ENCODE assay signal across 16 cellular contexts in the genomic region with DNA sequence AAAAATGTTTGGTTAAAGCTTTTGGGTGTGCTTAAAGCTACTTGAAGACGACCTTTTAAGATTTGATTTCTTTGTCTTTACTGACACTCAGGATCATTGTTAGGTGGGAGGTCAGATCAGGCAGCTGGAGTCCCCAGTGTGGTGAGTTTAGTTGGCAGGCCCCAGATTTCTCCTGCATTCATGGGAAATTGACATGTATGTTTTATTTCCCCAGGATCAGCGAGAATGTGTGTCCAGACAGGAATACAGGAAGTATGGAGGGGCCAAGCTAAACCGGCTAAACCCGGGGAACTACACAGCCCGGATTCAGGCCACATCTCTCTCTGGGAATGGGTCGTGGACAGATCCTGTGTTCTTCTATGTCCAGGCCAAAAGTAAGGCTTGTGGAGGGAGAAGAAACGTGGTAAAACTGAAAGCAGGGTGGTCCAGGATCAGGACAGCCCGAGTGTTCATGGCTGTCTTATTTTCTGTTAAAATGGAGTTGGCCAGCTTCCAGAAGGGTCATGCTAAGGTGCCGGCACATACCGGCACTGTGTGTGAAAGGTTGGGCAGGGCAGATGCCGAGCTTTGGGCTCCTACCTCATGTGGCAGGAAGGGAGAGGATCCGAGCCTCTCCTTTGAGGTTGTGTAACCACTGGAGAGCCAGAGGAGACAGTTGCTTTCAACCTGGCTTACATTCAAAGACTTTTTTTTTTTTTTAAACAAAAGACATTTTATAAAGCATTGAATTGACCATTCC.
DNase-seq lines count a peak whose midpoint lies in the region; FAIRE-seq and TF ChIP-seq lines count a peak whose summit lies in the region.
"Had no signal": no experiment of that assay in that cellular context is flagged by ENCODE, and none has a peak within 500 bp of the region (broad histone marks: within the 10 kb centered on the region; RNA-seq: fewer than 3 reads in every experiment).

No MANE protein-coding gene starts in this region.

- FAIRE-seq in bronchial epithelial cell (lab: Jason Lieb, UNC): peak; percentile 47
- no peak for FAIRE-seq in RCC 7860 (lab: Jason Lieb, UNC)

- TF ChIP-seq EP300 in tibial nerve (IDR thresholded peaks at IDR 0.05): no peak

- 54 to 60% methylated on average over 12 of the region's 12 CpGs for whole genome bisulfite sequencing in tibial nerve, 2 donors

- peak overlapping the region in 3 of 4 donors; percentile 52 to 66 (median 60) for H3K27ac ChIP-seq in tibial nerve

- H3K4me3 ChIP-seq in bronchial epithelial cell (ENCODE audit: low read depth, low read length) (no peak overlapping the region), fibroblast of pulmonary artery (replicated peaks; ENCODE audit: low read depth, low read length) (no peak overlapping the region), tibial nerve (no peak overlapping the region)
- H3K4me3 ChIP-seq: HAP-1, lung, transverse colon had no signal

- DNase-seq in bronchial epithelial cell (ENCODE audit: low read depth): no peak
- DNase-seq in fibroblast of pulmonary artery (ENCODE audit: low read depth): peak; percentile 23
- DNase-seq in nephron progenitor cell: no peak
- peak in 1 of 2 donors; percentile 27 for DNase-seq in tibial nerve (ENCODE audit: low spot score in 2 of 2)
- no peak for DNase-seq in HEK293T (ENCODE audit: extremely low spot score)
- DNase-seq in NCI-H1436 (lab: John Stamatoyannopoulos, UW): no peak
- DNase-seq in RCC 7860 (ENCODE audit: low spot score): no peak
- DNase-seq in type B pancreatic cell (ENCODE audit: extremely low spot score, unreplicated experiment): no peak
- DNase-seq: BE2C; NCI-H1694; stimulated activated CD4-positive, alpha-beta T cell treated with anti-CD3 and anti-CD28 coated beads, Interleukin-4, amount 100 ng/mL, for 24 hours; stimulated activated CD8-positive, alpha-beta memory T cell treated with anti-CD3 and anti-CD28 coated beads, Interleukin-4, amount 100 ng/mL, for 48 hours; transverse colon had no signal

- H3K9me3 ChIP-seq in tibial nerve: no peaks in the 10 kb centered on the region
- H3K9me3 ChIP-seq: BE2C, HAP-1, transverse colon had no signal

- H3K36me3 Mint-ChIP-seq in nephron progenitor cell (ENCODE audit: low read depth) (peaks cover 75% of the 10 kb centered on the region), type B pancreatic cell (peaks cover 32% of the 10 kb centered on the region)

- peaks cover 0 to 58% (median 10%) of the 10 kb centered on the region in 4 donors for H3K4me1 ChIP-seq in tibial nerve

- TF ChIP-seq CTCF in bronchial epithelial cell (IDR thresholded peaks at IDR 0.05; ENCODE audit: insufficient read depth, low read length, severe bottlenecking) (no peak), fibroblast of pulmonary artery (IDR thresholded peaks at IDR 0.05; ENCODE audit: low read length, missing control alignments) (no peak), nephron progenitor cell (IDR thresholded peaks at IDR 0.05) (no peak), tibial nerve (IDR thresholded peaks at IDR 0.05) (no peak), type B pancreatic cell (conservative IDR thresholded peaks at IDR 0.05) (no peak)

- H3K27me3 Mint-ChIP-seq in nephron progenitor cell (ENCODE audit: low read depth, poor library complexity): no peaks in the 10 kb centered on the region
- no peaks in the 10 kb centered on the region for H3K27me3 Mint-ChIP-seq in type B pancreatic cell
- H3K27me3 Mint-ChIP-seq: brain had no signal

- CTCF ChIA-PET in HEK293T (lab: Yijun Ruan, JAX): interaction anchor here (0.7 kb wide), 1 partner anchor 277 kb away, joined by 3 read pairs; no protein-coding TSS in a partner anchor

- H3K36me3 ChIP-seq in bronchial epithelial cell (ENCODE audit: control insufficient read depth, insufficient read depth, low read length) (peaks cover 31% of the 10 kb centered on the region), tibial nerve (peaks cover 0 to 55% (median 6%) of the 10 kb centered on the region in 3 donors)

- H3K4me3 Mint-ChIP-seq in nephron progenitor cell: no peak overlapping the region
- no peak overlapping the region for H3K4me3 Mint-ChIP-seq in type B pancreatic cell
- H3K4me3 Mint-ChIP-seq: brain had no signal

- H3K4me1 Mint-ChIP-seq in nephron progenitor cell (peaks cover 54% of the 10 kb centered on the region), type B pancreatic cell (ENCODE audit: unreplicated experiment) (peaks cover 26% of the 10 kb centered on the region)

- TF ChIP-seq POLR2A in tibial nerve (IDR thresholded peaks at IDR 0.05): no peak

- H3K27ac Mint-ChIP-seq in nephron progenitor cell: peak overlapping the region; percentile 34
- no peak overlapping the region for H3K27ac Mint-ChIP-seq in type B pancreatic cell

- POLR2A ChIA-PET in HEK293T (lab: Yijun Ruan, JAX): no interaction called here

- no peaks in the 10 kb centered on the region for H3K27me3 ChIP-seq in bronchial epithelial cell (ENCODE audit: control insufficient read depth, insufficient read depth, low read length)
- H3K27me3 ChIP-seq in tibial nerve: no peaks in the 10 kb centered on the region
- H3K27me3 ChIP-seq: BE2C, transverse colon had no signal

- H3K9me3 Mint-ChIP-seq in nephron progenitor cell (no peaks in the 10 kb centered on the region), type B pancreatic cell (no peaks in the 10 kb centered on the region)
- H3K9me3 Mint-ChIP-seq: brain had no signal

TF ChIP-seq in HEK293T, 16 proteins besides CTCF, POLR2A, EP300 and RAD21:
- no peak for TF ChIP-seq FOXM1 (IDR thresholded peaks at IDR 0.05; ENCODE audit: borderline replicate concordance)
- no peak for TF ChIP-seq PKNOX1 (IDR thresholded peaks at IDR 0.05)
- TF ChIP-seq NFRKB (IDR thresholded peaks at IDR 0.05): no peak
- no peak for TF ChIP-seq BHLHE40 (IDR thresholded peaks at IDR 0.05; ENCODE audit: borderline replicate concordance)
- no peak for TF ChIP-seq LEF1 (IDR thresholded peaks at IDR 0.05; ENCODE audit: borderline replicate concordance)
- TF ChIP-seq FOXK2 (IDR thresholded peaks at IDR 0.05): no peak
- no peak for TF ChIP-seq FOXA1 (IDR thresholded peaks at IDR 0.05)
- TF ChIP-seq SUZ12 (IDR thresholded peaks at IDR 0.05): no peak
- TF ChIP-seq HDGF (IDR thresholded peaks at IDR 0.05; ENCODE audit: borderline replicate concordance): no peak
- no peak for TF ChIP-seq ELF4 (IDR thresholded peaks at IDR 0.05)
- TF ChIP-seq TARDBP (IDR thresholded peaks at IDR 0.05): no peak
- no peak for TF ChIP-seq CTBP1 (IDR thresholded peaks at IDR 0.05; ENCODE audit: borderline replicate concordance)
